Comparison of ENCODE assay signal across 1 cellular context in the genomic region with DNA sequence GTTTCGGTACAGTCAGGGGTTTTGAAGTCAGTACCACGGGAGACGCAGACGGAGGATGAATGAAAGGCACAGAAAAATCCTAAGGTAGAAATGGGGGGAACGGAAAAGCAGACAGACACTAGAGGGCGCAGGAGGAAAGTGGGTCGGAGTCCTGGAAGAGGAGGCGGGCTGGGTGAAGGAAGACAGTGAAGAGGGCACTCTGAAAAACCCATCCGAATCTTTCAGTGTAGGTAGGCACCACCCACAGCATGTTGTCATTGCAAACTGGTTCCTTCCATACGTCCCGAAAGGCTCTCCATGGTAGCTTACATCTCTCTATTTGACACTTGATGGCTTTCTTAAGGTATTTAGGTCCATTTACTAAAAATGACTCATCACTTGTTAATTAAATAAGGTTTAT.
TF ChIP-seq lines count a peak whose summit lies in the region.

No MANE protein-coding gene starts in this region.

TF ChIP-seq in H1, 55 proteins besides CTCF, POLR2A, EP300 and RAD21:
- TF ChIP-seq MAX (IDR thresholded peaks at IDR 0.05): no peak
- TF ChIP-seq YY1 (IDR thresholded peaks at IDR 0.05; ENCODE audit: low read depth, low read length): 0 out of 2 replicates have a peak, but pooled peaks have one; percentile 33
